1 cellular context compared by ENCODE assay signal in the genomic region with DNA sequence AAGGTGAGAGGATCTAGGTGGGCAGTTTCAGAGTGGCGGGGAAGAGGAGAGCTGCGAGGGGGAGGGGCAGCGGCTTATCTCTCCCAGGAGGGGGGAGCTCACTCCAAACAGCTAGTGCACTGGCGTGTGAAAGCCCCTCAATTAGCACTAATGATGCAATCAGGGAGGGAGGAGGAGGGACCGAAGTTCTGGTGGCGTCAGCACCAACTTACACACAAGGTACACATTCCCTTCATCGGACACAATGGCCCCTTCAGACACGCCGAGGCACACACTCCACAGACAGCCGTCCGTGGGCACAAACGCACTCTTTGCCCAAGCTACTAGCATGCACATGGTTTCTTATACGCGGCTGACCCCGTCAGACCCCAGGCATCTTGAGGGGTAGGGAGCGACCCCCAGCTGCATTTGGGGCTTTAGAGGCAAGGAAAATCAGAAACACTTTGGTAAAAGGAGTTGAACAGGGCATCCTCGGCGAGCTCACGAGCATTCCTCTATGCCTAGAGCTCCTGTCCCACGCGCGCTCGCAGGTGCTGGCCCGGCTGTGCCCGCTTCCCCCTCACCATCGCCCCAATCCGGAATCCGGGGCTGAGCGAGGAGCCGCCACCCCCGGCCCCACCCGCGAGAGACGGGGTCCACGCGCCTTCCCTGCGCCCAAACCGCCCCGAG.
TF ChIP-seq lines count a peak whose summit lies in the region.

No MANE protein-coding gene starts in this region.

TF ChIP-seq in HepG2, 621 proteins besides CTCF, POLR2A, EP300 and RAD21 (continued from another document and continues in another):
- TF ChIP-seq CHCHD3 (CRISPR knock-in tag; IDR thresholded peaks at IDR 0.05), result no peak
- 0 out of 2 replicates have a peak, but pooled peaks have one; percentile 46 for TF ChIP-seq ZNF616 (CRISPR knock-in tag; IDR thresholded peaks at IDR 0.05; ENCODE audit: low read depth)
- peak; percentile 94 for TF ChIP-seq CEBPG (CRISPR knock-in tag; IDR thresholded peaks at IDR 0.05)
- TF ChIP-seq, protein P1, sequence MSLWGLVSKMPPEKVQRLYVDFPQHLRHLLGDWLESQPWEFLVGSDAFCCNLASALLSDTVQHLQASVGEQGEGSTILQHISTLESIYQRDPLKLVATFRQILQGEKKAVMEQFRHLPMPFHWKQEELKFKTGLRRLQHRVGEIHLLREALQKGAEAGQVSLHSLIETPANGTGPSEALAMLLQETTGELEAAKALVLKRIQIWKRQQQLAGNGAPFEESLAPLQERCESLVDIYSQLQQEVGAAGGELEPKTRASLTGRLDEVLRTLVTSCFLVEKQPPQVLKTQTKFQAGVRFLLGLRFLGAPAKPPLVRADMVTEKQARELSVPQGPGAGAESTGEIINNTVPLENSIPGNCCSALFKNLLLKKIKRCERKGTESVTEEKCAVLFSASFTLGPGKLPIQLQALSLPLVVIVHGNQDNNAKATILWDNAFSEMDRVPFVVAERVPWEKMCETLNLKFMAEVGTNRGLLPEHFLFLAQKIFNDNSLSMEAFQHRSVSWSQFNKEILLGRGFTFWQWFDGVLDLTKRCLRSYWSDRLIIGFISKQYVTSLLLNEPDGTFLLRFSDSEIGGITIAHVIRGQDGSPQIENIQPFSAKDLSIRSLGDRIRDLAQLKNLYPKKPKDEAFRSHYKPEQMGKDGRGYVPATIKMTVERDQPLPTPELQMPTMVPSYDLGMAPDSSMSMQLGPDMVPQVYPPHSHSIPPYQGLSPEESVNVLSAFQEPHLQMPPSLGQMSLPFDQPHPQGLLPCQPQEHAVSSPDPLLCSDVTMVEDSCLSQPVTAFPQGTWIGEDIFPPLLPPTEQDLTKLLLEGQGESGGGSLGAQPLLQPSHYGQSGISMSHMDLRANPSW (CRISPR knock-in tag; IDR thresholded peaks at IDR 0.05; ENCODE audit: borderline replicate concordance), result no peak
- no peak for TF ChIP-seq ZNF619 (CRISPR knock-in tag; IDR thresholded peaks at IDR 0.05)
- TF ChIP-seq SP140L (CRISPR knock-in tag; IDR thresholded peaks at IDR 0.05; ENCODE audit: borderline replicate concordance), result no peak
- TF ChIP-seq KLF12 (CRISPR knock-in tag; IDR thresholded peaks at IDR 0.05; ENCODE audit: borderline replicate concordance), result no peak
- TF ChIP-seq, protein P2, sequence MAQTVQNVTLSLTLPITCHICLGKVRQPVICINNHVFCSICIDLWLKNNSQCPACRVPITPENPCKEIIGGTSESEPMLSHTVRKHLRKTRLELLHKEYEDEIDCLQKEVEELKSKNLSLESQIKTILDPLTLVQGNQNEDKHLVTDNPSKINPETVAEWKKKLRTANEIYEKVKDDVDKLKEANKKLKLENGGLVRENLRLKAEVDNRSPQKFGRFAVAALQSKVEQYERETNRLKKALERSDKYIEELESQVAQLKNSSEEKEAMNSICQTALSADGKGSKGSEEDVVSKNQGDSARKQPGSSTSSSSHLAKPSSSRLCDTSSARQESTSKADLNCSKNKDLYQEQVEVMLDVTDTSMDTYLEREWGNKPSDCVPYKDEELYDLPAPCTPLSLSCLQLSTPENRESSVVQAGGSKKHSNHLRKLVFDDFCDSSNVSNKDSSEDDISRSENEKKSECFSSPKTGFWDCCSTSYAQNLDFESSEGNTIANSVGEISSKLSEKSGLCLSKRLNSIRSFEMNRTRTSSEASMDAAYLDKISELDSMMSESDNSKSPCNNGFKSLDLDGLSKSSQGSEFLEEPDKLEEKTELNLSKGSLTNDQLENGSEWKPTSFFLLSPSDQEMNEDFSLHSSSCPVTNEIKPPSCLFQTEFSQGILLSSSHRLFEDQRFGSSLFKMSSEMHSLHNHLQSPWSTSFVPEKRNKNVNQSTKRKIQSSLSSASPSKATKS (CRISPR knock-in tag; IDR thresholded peaks at IDR 0.05), result no peak
- TF ChIP-seq, protein P3, sequence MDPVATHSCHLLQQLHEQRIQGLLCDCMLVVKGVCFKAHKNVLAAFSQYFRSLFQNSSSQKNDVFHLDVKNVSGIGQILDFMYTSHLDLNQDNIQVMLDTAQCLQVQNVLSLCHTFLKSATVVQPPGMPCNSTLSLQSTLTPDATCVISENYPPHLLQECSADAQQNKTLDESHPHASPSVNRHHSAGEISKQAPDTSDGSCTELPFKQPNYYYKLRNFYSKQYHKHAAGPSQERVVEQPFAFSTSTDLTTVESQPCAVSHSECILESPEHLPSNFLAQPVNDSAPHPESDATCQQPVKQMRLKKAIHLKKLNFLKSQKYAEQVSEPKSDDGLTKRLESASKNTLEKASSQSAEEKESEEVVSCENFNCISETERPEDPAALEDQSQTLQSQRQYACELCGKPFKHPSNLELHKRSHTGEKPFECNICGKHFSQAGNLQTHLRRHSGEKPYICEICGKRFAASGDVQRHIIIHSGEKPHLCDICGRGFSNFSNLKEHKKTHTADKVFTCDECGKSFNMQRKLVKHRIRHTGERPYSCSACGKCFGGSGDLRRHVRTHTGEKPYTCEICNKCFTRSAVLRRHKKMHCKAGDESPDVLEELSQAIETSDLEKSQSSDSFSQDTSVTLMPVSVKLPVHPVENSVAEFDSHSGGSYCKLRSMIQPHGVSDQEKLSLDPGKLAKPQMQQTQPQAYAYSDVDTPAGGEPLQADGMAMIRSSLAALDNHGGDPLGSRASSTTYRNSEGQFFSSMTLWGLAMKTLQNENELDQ (CRISPR knock-in tag; IDR thresholded peaks at IDR 0.05; ENCODE audit: borderline replicate concordance), result no peak
- TF ChIP-seq DRAP1 (CRISPR knock-in tag; IDR thresholded peaks at IDR 0.05), result no peak
- TF ChIP-seq SMAD1 (CRISPR knock-in tag; IDR thresholded peaks at IDR 0.05; ENCODE audit: borderline replicate concordance, low read depth), result no peak
- no peak for TF ChIP-seq RBM22 (optimal IDR thresholded peaks at IDR 0.05; ENCODE audit: low read length)
- TF ChIP-seq IRX3 (CRISPR knock-in tag; IDR thresholded peaks at IDR 0.05; ENCODE audit: borderline replicate concordance, low read depth), result 0 out of 2 replicates have a peak, but pooled peaks have one; percentile 22
- no peak for TF ChIP-seq ZNF768 (CRISPR knock-in tag; IDR thresholded peaks at IDR 0.05)
- TF ChIP-seq HDAC6 (IDR thresholded peaks at IDR 0.05; ENCODE audit: low read depth, low read length), result no peak
- TF ChIP-seq, protein P4, sequence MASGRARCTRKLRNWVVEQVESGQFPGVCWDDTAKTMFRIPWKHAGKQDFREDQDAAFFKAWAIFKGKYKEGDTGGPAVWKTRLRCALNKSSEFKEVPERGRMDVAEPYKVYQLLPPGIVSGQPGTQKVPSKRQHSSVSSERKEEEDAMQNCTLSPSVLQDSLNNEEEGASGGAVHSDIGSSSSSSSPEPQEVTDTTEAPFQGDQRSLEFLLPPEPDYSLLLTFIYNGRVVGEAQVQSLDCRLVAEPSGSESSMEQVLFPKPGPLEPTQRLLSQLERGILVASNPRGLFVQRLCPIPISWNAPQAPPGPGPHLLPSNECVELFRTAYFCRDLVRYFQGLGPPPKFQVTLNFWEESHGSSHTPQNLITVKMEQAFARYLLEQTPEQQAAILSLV (CRISPR knock-in tag; IDR thresholded peaks at IDR 0.05; ENCODE audit: borderline replicate concordance), result no peak
- TF ChIP-seq DDIT3 (CRISPR knock-in tag; IDR thresholded peaks at IDR 0.05), result no peak
- peak; percentile 42 for TF ChIP-seq HNRNPH1 (optimal IDR thresholded peaks at IDR 0.05; ENCODE audit: low read depth, low read length)
- TF ChIP-seq ZNF263 (CRISPR knock-in tag; IDR thresholded peaks at IDR 0.05), result no peak; the same call in 1 of the 2 replicates
- 0 out of 2 replicates have a peak, but pooled peaks have one; percentile 35 for TF ChIP-seq ZNF609 (CRISPR knock-in tag; IDR thresholded peaks at IDR 0.05; ENCODE audit: borderline replicate concordance)
- TF ChIP-seq ZNF354B (CRISPR knock-in tag; IDR thresholded peaks at IDR 0.05), result no peak
- TF ChIP-seq KMT2A (CRISPR knock-in tag; IDR thresholded peaks at IDR 0.05), result 0 out of 2 replicates have a peak, but pooled peaks have one; percentile 15
- no peak; the same call in 1 of the 2 replicates for TF ChIP-seq TOPORS (CRISPR knock-in tag; IDR thresholded peaks at IDR 0.05)
- TF ChIP-seq CSRNP1 (CRISPR knock-in tag; IDR thresholded peaks at IDR 0.05), result peak; percentile 22
- TF ChIP-seq ZNF24 (IDR thresholded peaks at IDR 0.05), result no peak
- no peak for TF ChIP-seq ZC3H13 (CRISPR knock-in tag; IDR thresholded peaks at IDR 0.05)
- TF ChIP-seq, protein P5, sequence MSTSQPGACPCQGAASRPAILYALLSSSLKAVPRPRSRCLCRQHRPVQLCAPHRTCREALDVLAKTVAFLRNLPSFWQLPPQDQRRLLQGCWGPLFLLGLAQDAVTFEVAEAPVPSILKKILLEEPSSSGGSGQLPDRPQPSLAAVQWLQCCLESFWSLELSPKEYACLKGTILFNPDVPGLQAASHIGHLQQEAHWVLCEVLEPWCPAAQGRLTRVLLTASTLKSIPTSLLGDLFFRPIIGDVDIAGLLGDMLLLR (CRISPR knock-in tag; IDR thresholded peaks at IDR 0.05), result no peak
- TF ChIP-seq NCOR1 (IDR thresholded peaks at IDR 0.05; ENCODE audit: borderline replicate concordance, low read length), result no peak
- peak; percentile 92 for TF ChIP-seq ATF3 (CRISPR knock-in tag; IDR thresholded peaks at IDR 0.05)
- TF ChIP-seq DNMT1 (CRISPR knock-in tag; IDR thresholded peaks at IDR 0.05), result no peak
- no peak for TF ChIP-seq PHF20 (CRISPR knock-in tag; IDR thresholded peaks at IDR 0.05)
- no peak for TF ChIP-seq PBX3 (CRISPR knock-in tag; IDR thresholded peaks at IDR 0.05; ENCODE audit: borderline replicate concordance)
- peak; percentile 74; the same call in 1 of the 2 replicates for TF ChIP-seq HDAC2 (CRISPR knock-in tag; IDR thresholded peaks at IDR 0.05)
- TF ChIP-seq ARNT (IDR thresholded peaks at IDR 0.05), result no peak
- no peak for TF ChIP-seq GLMP (CRISPR knock-in tag; IDR thresholded peaks at IDR 0.05; ENCODE audit: borderline replicate concordance)
- TF ChIP-seq SALL2 (CRISPR knock-in tag; IDR thresholded peaks at IDR 0.05), result peak; percentile 58; the same call in 1 of the 2 replicates
- no peak for TF ChIP-seq HNRNPK (IDR thresholded peaks at IDR 0.05; ENCODE audit: low read depth, low read length, poor library complexity, severe bottlenecking)
- TF ChIP-seq NCOA2 (CRISPR knock-in tag; IDR thresholded peaks at IDR 0.05), result peak; percentile 48; the same call in 1 of the 2 replicates
